In genomic region chr21:28655471-28655870, GRCh38 we compare ENCODE assay signal across 25 cellular contexts.
"Had no signal": no experiment of that assay in that cellular context is flagged by ENCODE, and none has a peak within 500 bp of the region (broad histone marks: within the 10 kb centered on the region; RNA-seq: fewer than 3 reads in every experiment).

No MANE protein-coding gene starts in this region.

- H3K4me3 ChIP-seq: colonic mucosa, esophagus muscularis mucosa, gastroesophageal sphincter, heart left ventricle, hepatocyte, left lung, lower lobe of right lung had no signal

- H3K4me1 ChIP-seq: colonic mucosa, foreskin keratinocyte, heart left ventricle, left lung, lower lobe of right lung had no signal

- ATAC-seq: effector memory CD8-positive, alpha-beta T cell; foreskin keratinocyte; gastroesophageal sphincter; heart left ventricle; left lung; left ventricle myocardium superior; lower lobe of right lung; naive thymus-derived CD4-positive, alpha-beta T cell had no signal

- H3K4me3 Mint-ChIP-seq: dendritic cell treated with granulocyte-macrophage colony-stimulating factor and Interleukin-4, amounts not matched to agents 40 ng/mL and 50 ng/mL, for 4 days; effector memory CD8-positive, alpha-beta T cell; endodermal cell; immature natural killer cell; memory B cell; naive thymus-derived CD4-positive, alpha-beta T cell; natural killer cell had no signal

- H3K27ac Mint-ChIP-seq: dendritic cell treated with granulocyte-macrophage colony-stimulating factor and Interleukin-4, amounts not matched to agents 40 ng/mL and 50 ng/mL, for 4 days; effector memory CD8-positive, alpha-beta T cell; endodermal cell; memory B cell; naive thymus-derived CD4-positive, alpha-beta T cell had no signal

- H3K27ac ChIP-seq: colonic mucosa, esophagus muscularis mucosa, foreskin keratinocyte, gastroesophageal sphincter, heart left ventricle, hepatocyte, left lung, lower lobe of right lung had no signal

- H3K79me2 ChIP-seq: hepatocyte had no signal

- H3K27me3 ChIP-seq: colonic mucosa, esophagus muscularis mucosa, foreskin keratinocyte, gastroesophageal sphincter, heart left ventricle, hepatocyte, left lung had no signal

- H3K9me3 ChIP-seq: colonic mucosa, esophagus muscularis mucosa, gastroesophageal sphincter, heart left ventricle, left lung, lower lobe of right lung had no signal

- H3K4me2 ChIP-seq: hepatocyte had no signal

- H3K27me3 Mint-ChIP-seq: dendritic cell treated with granulocyte-macrophage colony-stimulating factor and Interleukin-4, amounts not matched to agents 40 ng/mL and 50 ng/mL, for 4 days; effector memory CD8-positive, alpha-beta T cell; memory B cell had no signal

- DNase-seq: colonic mucosa; cortex of kidney; effector CD8-positive, alpha-beta T cell; effector memory CD8-positive, alpha-beta T cell; endodermal cell; heart left ventricle; hypothalamus; immature natural killer cell; islet precursor cell; kidney; kidney glomerular epithelial cell; left lung; left ventricle myocardium superior; lower lobe of right lung; mesendoderm; midbrain; naive thymus-derived CD4-positive, alpha-beta T cell; natural killer cell had no signal

- H3K9me3 Mint-ChIP-seq: dendritic cell treated with granulocyte-macrophage colony-stimulating factor and Interleukin-4, amounts not matched to agents 40 ng/mL and 50 ng/mL, for 4 days; effector memory CD8-positive, alpha-beta T cell; endodermal cell; immature natural killer cell had no signal

- H3K36me3 ChIP-seq: colonic mucosa, esophagus muscularis mucosa, gastroesophageal sphincter, heart left ventricle, left lung, lower lobe of right lung had no signal

- FAIRE-seq: endometrium, kidney had no signal

- H2AFZ ChIP-seq: hepatocyte had no signal

- H3K36me3 Mint-ChIP-seq: memory B cell, natural killer cell had no signal
